In the genomic region with DNA sequence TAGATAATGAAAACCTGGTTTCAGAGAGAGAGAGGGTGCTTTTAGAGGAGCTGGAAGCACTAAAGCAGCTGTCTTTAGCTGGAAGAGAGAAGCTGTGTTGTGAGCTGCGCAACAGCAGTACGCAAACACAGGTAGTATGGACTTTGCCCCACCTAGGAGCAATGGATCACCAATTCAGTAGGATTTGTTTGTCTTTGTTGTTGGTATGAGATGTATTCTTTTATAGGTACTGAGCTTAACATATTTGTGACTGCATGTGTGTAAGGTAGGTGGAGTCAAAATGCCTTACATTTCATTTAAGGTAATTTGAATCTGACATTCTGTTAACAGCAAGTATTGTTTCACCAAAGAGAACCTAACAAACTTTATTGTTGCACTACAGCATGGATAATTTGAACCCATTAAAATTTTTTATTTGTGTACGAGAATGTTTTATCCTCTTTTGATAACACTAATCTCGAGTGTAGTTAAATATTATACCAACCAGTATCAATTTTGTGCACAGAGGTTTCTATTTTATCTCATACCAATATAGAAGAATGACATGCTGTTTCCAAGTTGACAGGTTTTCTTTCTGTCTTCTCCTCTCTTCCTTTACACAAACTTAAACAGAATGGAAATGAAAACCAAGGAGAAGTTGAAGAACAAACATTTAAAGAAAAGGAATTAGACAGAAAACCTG, we compare ENCODE assay signal across 2 cellular contexts.
TF ChIP-seq lines count a peak whose summit lies in the region.

No MANE protein-coding gene starts in this region.

TF ChIP-seq in HepG2, 621 proteins besides CTCF, POLR2A, EP300 and RAD21 (continued from another document and continues in another):
- TF ChIP-seq, protein P1, sequence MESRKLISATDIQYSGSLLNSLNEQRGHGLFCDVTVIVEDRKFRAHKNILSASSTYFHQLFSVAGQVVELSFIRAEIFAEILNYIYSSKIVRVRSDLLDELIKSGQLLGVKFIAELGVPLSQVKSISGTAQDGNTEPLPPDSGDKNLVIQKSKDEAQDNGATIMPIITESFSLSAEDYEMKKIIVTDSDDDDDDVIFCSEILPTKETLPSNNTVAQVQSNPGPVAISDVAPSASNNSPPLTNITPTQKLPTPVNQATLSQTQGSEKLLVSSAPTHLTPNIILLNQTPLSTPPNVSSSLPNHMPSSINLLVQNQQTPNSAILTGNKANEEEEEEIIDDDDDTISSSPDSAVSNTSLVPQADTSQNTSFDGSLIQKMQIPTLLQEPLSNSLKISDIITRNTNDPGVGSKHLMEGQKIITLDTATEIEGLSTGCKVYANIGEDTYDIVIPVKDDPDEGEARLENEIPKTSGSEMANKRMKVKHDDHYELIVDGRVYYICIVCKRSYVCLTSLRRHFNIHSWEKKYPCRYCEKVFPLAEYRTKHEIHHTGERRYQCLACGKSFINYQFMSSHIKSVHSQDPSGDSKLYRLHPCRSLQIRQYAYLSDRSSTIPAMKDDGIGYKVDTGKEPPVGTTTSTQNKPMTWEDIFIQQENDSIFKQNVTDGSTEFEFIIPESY (CRISPR knock-in tag; IDR thresholded peaks at IDR 0.05) = peak; percentile 54
- TF ChIP-seq KAT8 (CRISPR knock-in tag; IDR thresholded peaks at IDR 0.05) = 0 out of 2 replicates have a peak, but pooled peaks have one; percentile 42
- TF ChIP-seq MBD4 (IDR thresholded peaks at IDR 0.05; ENCODE audit: borderline replicate concordance, low read length) = 0 out of 2 replicates have a peak, but pooled peaks have one; percentile 51
- TF ChIP-seq, protein P2, sequence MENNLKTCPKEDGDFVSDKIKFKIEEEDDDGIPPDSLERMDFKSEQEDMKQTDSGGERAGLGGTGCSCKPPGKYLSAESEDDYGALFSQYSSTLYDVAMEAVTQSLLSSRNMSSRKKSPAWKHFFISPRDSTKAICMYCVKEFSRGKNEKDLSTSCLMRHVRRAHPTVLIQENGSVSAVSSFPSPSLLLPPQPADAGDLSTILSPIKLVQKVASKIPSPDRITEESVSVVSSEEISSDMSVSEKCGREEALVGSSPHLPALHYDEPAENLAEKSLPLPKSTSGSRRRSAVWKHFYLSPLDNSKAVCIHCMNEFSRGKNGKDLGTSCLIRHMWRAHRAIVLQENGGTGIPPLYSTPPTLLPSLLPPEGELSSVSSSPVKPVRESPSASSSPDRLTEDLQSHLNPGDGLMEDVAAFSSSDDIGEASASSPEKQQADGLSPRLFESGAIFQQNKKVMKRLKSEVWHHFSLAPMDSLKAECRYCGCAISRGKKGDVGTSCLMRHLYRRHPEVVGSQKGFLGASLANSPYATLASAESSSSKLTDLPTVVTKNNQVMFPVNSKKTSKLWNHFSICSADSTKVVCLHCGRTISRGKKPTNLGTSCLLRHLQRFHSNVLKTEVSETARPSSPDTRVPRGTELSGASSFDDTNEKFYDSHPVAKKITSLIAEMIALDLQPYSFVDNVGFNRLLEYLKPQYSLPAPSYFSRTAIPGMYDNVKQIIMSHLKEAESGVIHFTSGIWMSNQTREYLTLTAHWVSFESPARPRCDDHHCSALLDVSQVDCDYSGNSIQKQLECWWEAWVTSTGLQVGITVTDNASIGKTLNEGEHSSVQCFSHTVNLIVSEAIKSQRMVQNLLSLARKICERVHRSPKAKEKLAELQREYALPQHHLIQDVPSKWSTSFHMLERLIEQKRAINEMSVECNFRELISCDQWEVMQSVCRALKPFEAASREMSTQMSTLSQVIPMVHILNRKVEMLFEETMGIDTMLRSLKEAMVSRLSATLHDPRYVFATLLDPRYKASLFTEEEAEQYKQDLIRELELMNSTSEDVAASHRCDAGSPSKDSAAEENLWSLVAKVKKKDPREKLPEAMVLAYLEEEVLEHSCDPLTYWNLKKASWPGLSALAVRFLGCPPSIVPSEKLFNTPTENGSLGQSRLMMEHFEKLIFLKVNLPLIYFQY (CRISPR knock-in tag; IDR thresholded peaks at IDR 0.05; ENCODE audit: borderline replicate concordance) = 0 out of 2 replicates have a peak, but pooled peaks have one; percentile 23
- no peak for TF ChIP-seq HDAC6 (IDR thresholded peaks at IDR 0.05; ENCODE audit: low read depth, low read length)
- TF ChIP-seq HHEX (CRISPR knock-in tag; IDR thresholded peaks at IDR 0.05) = peak; percentile 64; the same call in 1 of the 2 replicates
- no peak for TF ChIP-seq ZNF430 (CRISPR knock-in tag; IDR thresholded peaks at IDR 0.05)
- TF ChIP-seq RCOR2 (CRISPR knock-in tag; IDR thresholded peaks at IDR 0.05) = peak; percentile 55; the same call in 1 of the 2 replicates
- TF ChIP-seq ZNF709 (CRISPR knock-in tag; IDR thresholded peaks at IDR 0.05) = no peak
- TF ChIP-seq, protein P3, sequence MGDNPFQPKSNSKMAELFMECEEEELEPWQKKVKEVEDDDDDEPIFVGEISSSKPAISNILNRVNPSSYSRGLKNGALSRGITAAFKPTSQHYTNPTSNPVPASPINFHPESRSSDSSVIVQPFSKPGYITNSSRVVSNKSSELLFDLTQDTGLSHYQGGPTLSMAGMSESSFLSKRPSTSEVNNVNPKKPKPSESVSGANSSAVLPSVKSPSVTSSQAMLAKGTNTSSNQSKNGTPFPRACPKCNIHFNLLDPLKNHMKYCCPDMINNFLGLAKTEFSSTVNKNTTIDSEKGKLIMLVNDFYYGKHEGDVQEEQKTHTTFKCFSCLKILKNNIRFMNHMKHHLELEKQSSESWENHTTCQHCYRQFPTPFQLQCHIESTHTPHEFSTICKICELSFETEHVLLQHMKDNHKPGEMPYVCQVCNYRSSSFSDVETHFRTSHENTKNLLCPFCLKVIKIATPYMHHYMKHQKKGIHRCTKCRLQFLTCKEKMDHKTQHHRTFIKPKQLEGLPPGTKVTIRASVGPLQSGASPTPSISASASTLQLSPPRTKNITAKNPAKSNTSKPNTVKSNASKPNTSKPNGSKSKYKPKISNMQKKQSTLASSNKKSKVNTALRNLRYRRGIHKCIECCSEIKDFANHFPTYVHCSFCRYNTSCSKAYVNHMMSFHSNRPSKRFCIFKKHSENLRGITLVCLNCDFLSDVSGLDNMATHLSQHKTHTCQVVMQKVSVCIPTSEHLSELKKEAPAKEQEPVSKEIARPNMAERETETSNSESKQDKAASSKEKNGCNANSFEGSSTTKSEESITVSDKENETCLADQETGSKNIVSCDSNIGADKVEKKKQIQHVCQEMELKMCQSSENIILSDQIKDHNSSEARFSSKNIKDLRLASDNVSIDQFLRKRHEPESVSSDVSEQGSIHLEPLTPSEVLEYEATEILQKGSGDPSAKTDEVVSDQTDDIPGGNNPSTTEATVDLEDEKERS (CRISPR knock-in tag; IDR thresholded peaks at IDR 0.05) = 0 out of 2 replicates have a peak, but pooled peaks have one; percentile 26
- TF ChIP-seq ZNF44 (CRISPR knock-in tag; IDR thresholded peaks at IDR 0.05) = no peak
- TF ChIP-seq ZSCAN22 (CRISPR knock-in tag; IDR thresholded peaks at IDR 0.05) = no peak
- TF ChIP-seq NCOR1 (IDR thresholded peaks at IDR 0.05; ENCODE audit: borderline replicate concordance, low read length) = peak; percentile 88; the same call in 1 of the 2 replicates
- TF ChIP-seq NR2F2 (IDR thresholded peaks at IDR 0.05; ENCODE audit: borderline replicate concordance, low read depth) = peak; percentile 20; the same call in 1 of the 2 replicates
- TF ChIP-seq, protein P4, sequence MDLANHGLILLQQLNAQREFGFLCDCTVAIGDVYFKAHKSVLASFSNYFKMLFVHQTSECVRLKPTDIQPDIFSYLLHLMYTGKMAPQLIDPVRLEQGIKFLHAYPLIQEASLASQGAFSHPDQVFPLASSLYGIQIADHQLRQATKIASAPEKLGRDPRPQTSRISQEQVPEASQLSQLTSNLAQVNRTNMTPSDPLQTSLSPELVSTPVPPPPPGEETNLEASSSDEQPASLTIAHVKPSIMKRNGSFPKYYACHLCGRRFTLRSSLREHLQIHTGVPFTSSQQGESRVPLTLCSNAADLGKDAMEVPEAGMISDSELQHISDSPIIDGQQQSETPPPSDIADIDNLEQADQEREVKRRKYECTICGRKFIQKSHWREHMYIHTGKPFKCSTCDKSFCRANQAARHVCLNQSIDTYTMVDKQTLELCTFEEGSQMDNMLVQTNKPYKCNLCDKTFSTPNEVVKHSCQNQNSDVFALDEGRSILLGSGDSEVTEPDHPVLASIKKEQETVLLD (CRISPR knock-in tag; IDR thresholded peaks at IDR 0.05; ENCODE audit: low read depth) = no peak

TF ChIP-seq in HEK293T, 16 proteins besides CTCF, POLR2A, EP300 and RAD21 (continued from another document):
- no peak for TF ChIP-seq ZNF384 (IDR thresholded peaks at IDR 0.05)
